Comparison of ENCODE assay signal across 7 cellular contexts in the genomic region with DNA sequence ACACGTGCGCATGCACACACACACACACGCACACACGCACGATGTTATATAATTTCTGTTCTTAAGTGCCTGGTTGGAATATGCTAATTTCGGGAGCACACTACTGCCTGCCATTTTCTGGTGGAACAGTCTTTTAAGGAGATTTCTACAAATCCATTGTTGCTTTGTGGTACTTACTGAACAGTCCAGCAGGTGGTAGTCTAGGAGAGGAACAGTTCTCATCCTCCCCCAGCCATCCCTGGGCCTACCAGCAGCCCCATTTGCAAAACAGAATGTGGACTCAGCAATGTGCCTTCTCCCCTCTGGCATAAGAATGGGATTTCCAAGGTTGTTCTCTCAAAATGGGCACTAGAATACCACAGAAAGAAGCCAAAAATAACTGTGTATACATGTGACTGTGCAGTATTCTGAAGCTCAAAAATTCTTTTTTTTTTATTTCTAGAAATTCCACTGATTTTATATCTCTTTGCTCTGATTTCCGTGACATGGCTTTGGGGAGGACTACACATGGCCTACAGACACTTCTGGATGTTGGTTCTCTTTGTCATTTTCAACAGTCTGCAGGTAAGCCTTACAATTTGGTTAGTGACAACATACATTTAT.
A peak's percentile ranks its signal among the peaks of the same experiment; 100 is the strongest.
DNase-seq lines count a peak whose midpoint lies in the region; ATAC-seq and TF ChIP-seq lines count a peak whose summit lies in the region.

No MANE protein-coding gene starts in this region.

- H3K4me3 ChIP-seq in adipocyte (ENCODE audit: low read length), result no peak overlapping the region
- no peak overlapping the region for H3K4me3 ChIP-seq in heart left ventricle

- TF ChIP-seq POLR2A in heart left ventricle (IDR thresholded peaks at IDR 0.05), result no peak

- H3K4me1 ChIP-seq in H9 (ENCODE audit: insufficient read depth, low read length) (peaks cover 7% of the 10 kb centered on the region; the same call in 1 of the 2 replicates), adipocyte (ENCODE audit: control insufficient read depth, insufficient read depth, low read length) (peaks cover 32% of the 10 kb centered on the region), heart left ventricle (peaks cover 0 to 10% (median 0%) of the 10 kb centered on the region in 12 donors)

- intact Hi-C loops in heart left ventricle (cut with DNase I), result loop anchor here (1.0 to 10.0 kb wide), 18 partner anchors 63 to 317 kb away; partner anchors contain the start of gene ARRDC3 (in 3 of the 10)

- no peak overlapping the region for H4K5ac ChIP-seq in H9 (ENCODE audit: insufficient read length, low read depth, low read length)

- no peaks in the 10 kb centered on the region for H3K79me2 ChIP-seq in H9 (ENCODE audit: insufficient read depth, low read length)

- H3T11ph ChIP-seq in H9 (ENCODE audit: low read length), result no peak overlapping the region

- no peak overlapping the region for H2BK5ac ChIP-seq in H9 (ENCODE audit: insufficient read length, low read length)

- H3K9me3 ChIP-seq in H9 (ENCODE audit: control insufficient read depth, low read depth, low read length), result no peaks in the 10 kb centered on the region
- peaks cover 5% of the 10 kb centered on the region for H3K9me3 ChIP-seq in adipocyte (ENCODE audit: control insufficient read depth, low read length)
- peaks cover 0 to 12% (median 0%) of the 10 kb centered on the region in 12 donors for H3K9me3 ChIP-seq in heart left ventricle

- H2AK5ac ChIP-seq in H9 (ENCODE audit: insufficient read length, low read length), result no peak overlapping the region

- no peak overlapping the region for H2BK20ac ChIP-seq in H9 (ENCODE audit: low read depth, low read length, poor library complexity, severe bottlenecking)

- no peak overlapping the region for H2BK15ac ChIP-seq in H9 (ENCODE audit: low read depth, low read length)

- H3K14ac ChIP-seq in H9 (ENCODE audit: insufficient read depth, low read length), result no peak overlapping the region

- TF ChIP-seq CTCF in GM12873 (IDR thresholded peaks at IDR 0.05; ENCODE audit: insufficient read depth, low read depth, low read length, missing control alignments), result peak; percentile 79
- TF ChIP-seq CTCF in H9 (conservative IDR thresholded peaks at IDR 0.05), result peak; percentile 79
- TF ChIP-seq CTCF in heart left ventricle (IDR thresholded peaks at IDR 0.05), result peak; percentile 63 to 88 (median 78)
- TF ChIP-seq CTCF in progenitor cell of endocrine pancreas (IDR thresholded peaks at IDR 0.05; ENCODE audit: unreplicated experiment), result peak; percentile 72

- H3K79me1 ChIP-seq in H9 (ENCODE audit: insufficient read depth, low read depth, low read length, poor library complexity, severe bottlenecking), result no peaks in the 10 kb centered on the region

- H3K18ac ChIP-seq in H9 (ENCODE audit: insufficient read length, low read depth, low read length), result no peak overlapping the region

- no peak overlapping the region for H4K8ac ChIP-seq in H9 (replicated peaks; ENCODE audit: insufficient read length, low read depth, low read length)

- H3K36me3 Mint-ChIP-seq in H9 (ENCODE audit: insufficient read depth in 1 of 3, low read depth in 3 of 3) (peaks cover 24 to 35% (median 25%) of the 10 kb centered on the region in 3 experiments), progenitor cell of endocrine pancreas (ENCODE audit: insufficient read depth) (peaks cover 20% of the 10 kb centered on the region)

- H4K20me1 ChIP-seq in H9 (ENCODE audit: control insufficient read depth, insufficient read depth, insufficient read length), result peaks cover 2% of the 10 kb centered on the region

- H3K4me3 Mint-ChIP-seq in H9, result no peak overlapping the region
- no peak overlapping the region for H3K4me3 Mint-ChIP-seq in progenitor cell of endocrine pancreas (ENCODE audit: low read depth)

- H3K9ac ChIP-seq in H9 (ENCODE audit: extremely low read depth, insufficient read length, low read length) (no peak overlapping the region), adipocyte (ENCODE audit: low read length) (no peak overlapping the region)

- H3K36me3 ChIP-seq in adipocyte (ENCODE audit: control insufficient read depth, insufficient read depth, low read length, severe bottlenecking), result no peaks in the 10 kb centered on the region
- no peaks in the 10 kb centered on the region for H3K36me3 ChIP-seq in heart left ventricle

- H4K91ac ChIP-seq in H9 (ENCODE audit: insufficient read length, low read depth, low read length), result no peak overlapping the region

- no peak overlapping the region for H3K4ac ChIP-seq in H9 (ENCODE audit: low read depth, low read length)

- H3K4me1 Mint-ChIP-seq in H9, result peaks cover 30 to 37% of the 10 kb centered on the region in 2 experiments
- H3K4me1 Mint-ChIP-seq in progenitor cell of endocrine pancreas (ENCODE audit: low read depth), result peaks cover 2% of the 10 kb centered on the region

- no peak overlapping the region for H2BK12ac ChIP-seq in H9 (ENCODE audit: insufficient read length, low read depth, low read length)

- no peak overlapping the region for H3K4me2 ChIP-seq in H9 (ENCODE audit: insufficient read depth, insufficient read length, low read length)

- H3K27ac Mint-ChIP-seq in H9 (no peak overlapping the region; a peak in 3 of 7 replicates), progenitor cell of endocrine pancreas (peak overlapping the region; percentile 58)

- H3K27me3 Mint-ChIP-seq in H9 (ENCODE audit: low read depth) (no peaks in the 10 kb centered on the region), progenitor cell of endocrine pancreas (no peaks in the 10 kb centered on the region)

- peak overlapping the region; percentile 61 for H2BK120ac ChIP-seq in H9 (ENCODE audit: low read depth, low read length, poor library complexity, severe bottlenecking)

- DNase-seq in H9 (peak; percentile 70), LoVo (ENCODE audit: low spot score) (peak; percentile 68), SHP77 treated with DMSO at 0.1 percent for 48 hours (lab: John Stamatoyannopoulos, UW) (peak; percentile 1), adipocyte (ENCODE audit: low read depth) (peak; percentile 94), heart left ventricle (peak; percentile 70 to 83 (median 73)), progenitor cell of endocrine pancreas (ENCODE audit: low spot score, unreplicated experiment) (peak; percentile 25)

- H3K27me3 ChIP-seq in H9 (ENCODE audit: insufficient read depth, low read length), result no peaks in the 10 kb centered on the region
- no peaks in the 10 kb centered on the region for H3K27me3 ChIP-seq in adipocyte (replicated peaks; ENCODE audit: control insufficient read depth, insufficient read depth, low read length)
- no peaks in the 10 kb centered on the region for H3K27me3 ChIP-seq in heart left ventricle

- no peak overlapping the region for H2AFZ ChIP-seq in H9 (ENCODE audit: low read length)

- H3K27ac ChIP-seq in H9 (ENCODE audit: insufficient read length, low read depth, low read length) (no peak overlapping the region), heart left ventricle (no peak overlapping the region)

- WGBS in H9 (ENCODE audit: extremely low coverage, insufficient read length, low lambda C conversion rate), result no CpG with 5 or more reads among the region's 7 CpGs
- 53 to 62% (median 57%) methylated on average over 7 of the region's 7 CpGs for WGBS in heart left ventricle, 4 donors

- ATAC-seq in heart left ventricle, result peak; percentile 91 to 98 (median 96)

- H3K23ac ChIP-seq in H9 (ENCODE audit: insufficient read length, low read depth, low read length), result no peak overlapping the region

- H3K9me3 Mint-ChIP-seq in H9 (peaks cover 9 to 12% of the 10 kb centered on the region in 2 experiments; a peak in 3 of 5 replicates), progenitor cell of endocrine pancreas (ENCODE audit: low read depth) (peaks cover 13% of the 10 kb centered on the region)

- no peak overlapping the region for H3K56ac ChIP-seq in H9 (ENCODE audit: insufficient read length, low read depth, low read length)

- no peaks in the 10 kb centered on the region for H3K23me2 ChIP-seq in H9 (ENCODE audit: insufficient read length, low read depth, low read length, poor library complexity, severe bottlenecking)

Comparison
In these comparisons a context has a peak if more than half of its experiments do, and no peak if none do; other contexts are left out.
1. DNase-seq: peak in every context shown above with its lines; median percentile 94 in adipocyte; 73 in heart left ventricle; 70 in H9; 68 in LoVo; 25 in progenitor cell of endocrine pancreas; 1 in SHP77 treated with DMSO at 0.1 percent for 48 hours.